ENCODE assay signal across 20 cellular contexts in genomic region chr10:97168645-97169044, GRCh38. TPM values are rescaled to one million over a fixed set of nuclear protein-coding genes. Genes with fewer than 3 reads are reported as not detected.
DNase-seq lines count a peak whose midpoint lies in the region; ATAC-seq, FAIRE-seq and TF ChIP-seq lines count a peak whose summit lies in the region.
"Had no signal": no experiment of that assay in that cellular context is flagged by ENCODE, and none has a peak within 500 bp of the region (broad histone marks: within the 10 kb centered on the region; RNA-seq: fewer than 3 reads in every experiment).

No MANE protein-coding gene starts in this region.

- POLR2A ChIA-PET in K562 (lab: Yijun Ruan, JAX), result no interaction called here

- no peak for TF ChIP-seq RAD21 in K562 (CRISPR knock-in tag; conservative IDR thresholded peaks at IDR 0.05 in 1 of 2, IDR thresholded peaks at IDR 0.05 in 1 of 2)

- intact Hi-C loops in K562 (cut with micrococcal nuclease), result no loop called here

- H3K36me3 Mint-ChIP-seq in neural progenitor cell, result no peaks in the 10 kb centered on the region
- H3K36me3 Mint-ChIP-seq: CD4-positive, CD25-positive, alpha-beta regulatory T cell; CD8-positive, alpha-beta T cell had no signal

- peak overlapping the region; percentile 74 for H3K27ac Mint-ChIP-seq in neural progenitor cell
- H3K27ac Mint-ChIP-seq: B cell; CD4-positive, CD25-positive, alpha-beta regulatory T cell; CD8-positive, alpha-beta T cell; HFFc6 had no signal

- H3K4me3 ChIP-seq in K562, result no peak overlapping the region
- no peak overlapping the region for H3K4me3 ChIP-seq in neural progenitor cell
- H3K4me3 ChIP-seq: BLaER1, GM23248 had no signal

- H4K20me1 ChIP-seq in K562 (replicated peaks; ENCODE audit: control insufficient read depth, insufficient read depth, low read length), result no peaks in the 10 kb centered on the region
- no peaks in the 10 kb centered on the region for H4K20me1 ChIP-seq in neural progenitor cell (ENCODE audit: low read depth)
- H4K20me1 ChIP-seq: BLaER1 had no signal

- H3K4me2 ChIP-seq in K562 (ENCODE audit: insufficient read depth, low read length) (no peak overlapping the region), neural progenitor cell (no peak overlapping the region)
- H3K4me2 ChIP-seq: BLaER1 had no signal

- no peak for TF ChIP-seq CTCF in K562 (IDR thresholded peaks at IDR 0.05 in 2 of 3, conservative IDR thresholded peaks at IDR 0.05 in 1 of 3; ENCODE audit: insufficient read depth in 2 of 3, low read depth in 1 of 3, low read length in 3 of 3)
- TF ChIP-seq CTCF in neural progenitor cell (IDR thresholded peaks at IDR 0.05), result no peak

- H3K79me2 ChIP-seq in K562 (ENCODE audit: control insufficient read depth, insufficient read depth, low read length) (no peaks in the 10 kb centered on the region), neural progenitor cell (ENCODE audit: low read depth) (no peaks in the 10 kb centered on the region)

- H2AFZ ChIP-seq in K562 (ENCODE audit: low read depth, low read length) (no peak overlapping the region), neural progenitor cell (replicated peaks) (no peak overlapping the region)
- H2AFZ ChIP-seq: GM23248 had no signal

- no peak for TF ChIP-seq POLR2A in K562 (conservative IDR thresholded peaks at IDR 0.05)

- H3K9me3 ChIP-seq in K562 (replicated peaks; ENCODE audit: control insufficient read depth, insufficient read depth, low read depth, low read length), result no peaks in the 10 kb centered on the region
- no peaks in the 10 kb centered on the region for H3K9me3 ChIP-seq in neural progenitor cell (ENCODE audit: low read depth)
- H3K9me3 ChIP-seq: BLaER1, Caco-2 had no signal

- H3K9me1 ChIP-seq in K562 (ENCODE audit: control insufficient read depth, insufficient read depth, low read length), result no peaks in the 10 kb centered on the region

- no peak overlapping the region for H3K9ac ChIP-seq in K562 (ENCODE audit: insufficient read depth in 1 of 2, low read depth in 2 of 2, low read length in 2 of 2)
- H3K9ac ChIP-seq in neural progenitor cell, result no peak overlapping the region
- H3K9ac ChIP-seq: BLaER1, GM23248 had no signal

- H3K4me1 ChIP-seq in K562 (replicated peaks in 1 of 2; ENCODE audit: control insufficient read depth in 2 of 2, insufficient read depth in 2 of 2, low read length in 2 of 2) (no peaks in the 10 kb centered on the region), neural progenitor cell (peaks cover 25% of the 10 kb centered on the region)
- H3K4me1 ChIP-seq: Caco-2 had no signal

- CTCF ChIA-PET in K562 (lab: Yijun Ruan, JAX; ENCODE audit: low intra/inter-chr PET ratio), result no interaction called here

- no peaks in the 10 kb centered on the region for H3K36me3 ChIP-seq in K562 (ENCODE audit: control insufficient read depth, insufficient read depth, low read length)
- no peaks in the 10 kb centered on the region for H3K36me3 ChIP-seq in neural progenitor cell
- H3K36me3 ChIP-seq: BLaER1 had no signal

- ATAC-seq in K562, result no peak
- ATAC-seq: CD8-positive, alpha-beta T cell; HCT116 had no signal

- H3K27ac ChIP-seq in K562 (ENCODE audit: extremely low read depth, low read depth, low read length) (no peak overlapping the region), neural progenitor cell (no peak overlapping the region)
- H3K27ac ChIP-seq: 22Rv1, BLaER1, C4-2B, GM23248 had no signal

- no peak for FAIRE-seq in K562 (lab: Jason Lieb, UNC)
- FAIRE-seq: GM12892 had no signal

- H3K4me3 Mint-ChIP-seq in neural progenitor cell, result no peak overlapping the region
- H3K4me3 Mint-ChIP-seq: B cell; CD4-positive, CD25-positive, alpha-beta regulatory T cell; CD8-positive, alpha-beta T cell; H9; HFFc6 had no signal

- TF ChIP-seq EP300 in K562 (IDR thresholded peaks at IDR 0.05; ENCODE audit: low read length), result no peak

- H3F3A ChIP-seq in neural progenitor cell (ENCODE audit: low read depth), result peaks cover 3% of the 10 kb centered on the region

- no peaks in the 10 kb centered on the region for H3K9me3 Mint-ChIP-seq in neural progenitor cell
- H3K9me3 Mint-ChIP-seq: CD8-positive, alpha-beta T cell; H9; HFFc6 had no signal

- peaks cover 36% of the 10 kb centered on the region for H3K27me3 Mint-ChIP-seq in neural progenitor cell (ENCODE audit: insufficient read depth, low read depth)

- peak; percentile 34 for DNase-seq in NCI-H82 (lab: John Stamatoyannopoulos, UW)
- DNase-seq in NCI-H82 treated with DMSO at 0.1 percent for 48 hours (lab: John Stamatoyannopoulos, UW; ENCODE audit: unreplicated experiment), result no peak
- DNase-seq in K562 (ENCODE audit: extremely low read depth in 1 of 4, low spot score in 3 of 4), result no peak
- no peak for DNase-seq in neural progenitor cell (ENCODE audit: low spot score)
- no peak for DNase-seq in activated T-cell treated with anti-CD3 and anti-CD28 coated beads for 4 hours
- DNase-seq in ecto neural progenitor cell (ENCODE audit: low spot score), result no peak
- DNase-seq: Caco-2; CD4-positive, CD25-positive, alpha-beta regulatory T cell; CD8-positive, alpha-beta T cell; DMS153; DND-41; GM23248; H9; HFFc6 had no signal

- H3K27me3 ChIP-seq in K562 (ENCODE audit: control insufficient read depth in 2 of 2, insufficient read depth in 2 of 2, low read length in 2 of 2), result peaks cover 8 to 49% of the 10 kb centered on the region in 2 experiments; a peak in 4 of 5 replicates
- no peaks in the 10 kb centered on the region for H3K27me3 ChIP-seq in neural progenitor cell
- H3K27me3 ChIP-seq: BLaER1 had no signal

- WGBS in K562 (ENCODE audit: insufficient coverage, low coverage, missing lambda C conversion rate), result 10% methylated on average over 2 of the region's 2 CpGs

- in situ Hi-C loops in K562 (cut with MboI), result no loop called here

- peaks cover 47% of the 10 kb centered on the region for H3K4me1 Mint-ChIP-seq in neural progenitor cell
- H3K4me1 Mint-ChIP-seq: B cell had no signal

- no TSS peak for BruUV-seq in K562 (replicated peaks; lab: Mats Ljungman, UMichigan)

TF ChIP-seq in K562, 482 proteins besides CTCF, POLR2A, EP300 and RAD21:
- TF ChIP-seq RBM25 (IDR thresholded peaks at IDR 0.05; ENCODE audit: low read depth, low read length, severe bottlenecking) (peak; percentile 64), FOXJ2 (tag; IDR thresholded peaks at IDR 0.05) (no peak), BRD9 (IDR thresholded peaks at IDR 0.05; ENCODE audit: low read depth, partially characterized antibody) (no peak), ADNP (tag; IDR thresholded peaks at IDR 0.05) (peak; percentile 64), KDM1A (IDR thresholded peaks at IDR 0.05) (peak; percentile 23 to 35; a peak in 1 of 4 replicates), BCOR (IDR thresholded peaks at IDR 0.05) (peak; percentile 73; the same call in 1 of the 2 replicates), NFIX (CRISPR knock-in tag; IDR thresholded peaks at IDR 0.05; ENCODE audit: low read depth) (no peak)

RNA-seq across cellular contexts. Expression of gene SLIT1, which starts 17.1 kb away (rescaled TPM):
- total RNA-seq in K562 (2011; cell fraction: chromatin; rRNA removed; ENCODE audit: low replicate concordance), result 0.44 TPM in 1 of 2 replicates, not detected in the other
- total RNA-seq in K562 (2011; cell fraction: nucleolus; rRNA removed), result 0.17 and 0.39 TPM in 2 replicates
- total RNA-seq in K562 (2011; cell fraction: nucleoplasm; rRNA removed), result 0.07 and 0.92 TPM in 2 replicates
- total RNA-seq in K562 (2014; rRNA removed) (0.04 and 0.05 TPM in 2 replicates), K562 (2014; rRNA removed; fragmentation: Illumina TruSeq; extraction: Trizol) (0.04 TPM in 1 of 2 replicates, not detected in the other), K562 (2015; rRNA removed; fragmentation: Illumina TruSeq; extraction: Trizol) (not detected in 2 replicates), K562 (2021) (0.09 TPM in 1 of 2 replicates, not detected in the other), neural progenitor cell (ENCODE audit: low replicate concordance) (0.74 and 0.92 TPM in 2 replicates)
- polyA plus RNA-seq in K562 (2011; rRNA removed) (0.01 and 0.03 TPM in 2 replicates), K562 (2014; fragmentation: Illumina TruSeq; extraction: Trizol) (0.01 and 0.03 TPM in 2 replicates), K562 (2014; fragmentation: Nextera tagmentation; extraction: Ambion mirVana) (not detected), K562 (2014; rRNA removed) (0.04 and 0.11 TPM in 2 replicates)
- polyA plus RNA-seq in K562 (2011; cell fraction: cytosol; rRNA removed), result 0.01 and 0.04 TPM in 2 replicates
- polyA plus RNA-seq in K562 (2011; cell fraction: nucleus; rRNA removed), result 0.33 and 0.58 TPM in 2 replicates
- 0.03 and 0.06 TPM in 2 replicates for polyA plus RNA-seq in K562 (2012)
- polyA minus RNA-seq in K562 (2011; rRNA and poly(A)+ RNA removed), result not detected in 2 replicates
- polyA minus RNA-seq in K562 (2011; cell fraction: cytosol; rRNA and poly(A)+ RNA removed), result not detected in 2 replicates
- polyA minus RNA-seq in K562 (2011; cell fraction: nucleus; rRNA and poly(A)+ RNA removed), result under 0.01 and 0.33 TPM in 2 replicates
- total RNA-seq: GM23248 had no signal
- polyA plus RNA-seq: CD4-positive, CD25-positive, alpha-beta regulatory T cell; GM23248 had no signal
